Comparison of ENCODE assay signal across 11 cellular contexts in genomic region chr5:162593881-162594280, GRCh38.
A peak's percentile ranks its signal among the peaks of the same experiment; 100 is the strongest.
DNase-seq lines count a peak whose midpoint lies in the region; ATAC-seq, FAIRE-seq and TF ChIP-seq lines count a peak whose summit lies in the region.
"Had no signal": no experiment of that assay in that cellular context is flagged by ENCODE, and none has a peak within 500 bp of the region (broad histone marks: within the 10 kb centered on the region; RNA-seq: fewer than 3 reads in every experiment).

No MANE protein-coding gene starts in this region.

- no peak overlapping the region for H2AFZ ChIP-seq in HepG2 (ENCODE audit: low read length)

- peak; percentile 30 to 34 for TF ChIP-seq RAD21 in liver (IDR thresholded peaks at IDR 0.05)
- no peak for TF ChIP-seq RAD21 in HepG2 (CRISPR knock-in tag; IDR thresholded peaks at IDR 0.05)

- no peak for TF ChIP-seq POLR2A in HepG2 (IDR thresholded peaks at IDR 0.05; ENCODE audit: insufficient read depth in 1 of 2, low read depth in 2 of 2, low read length in 2 of 2)

- no peaks in the 10 kb centered on the region for H4K20me1 ChIP-seq in HepG2 (ENCODE audit: insufficient read depth, low read length)

- BruUV-seq in HepG2 (replicated peaks; lab: Mats Ljungman, UMichigan), result no TSS peak

- no peaks in the 10 kb centered on the region for H3K79me2 ChIP-seq in HepG2 (ENCODE audit: insufficient read depth, low read length)

- H3K9ac ChIP-seq in liver (ENCODE audit: low read depth in 1 of 2, low read length in 2 of 2), result no peak overlapping the region
- H3K9ac ChIP-seq in HepG2 (ENCODE audit: insufficient read depth, low read depth, low read length), result no peak overlapping the region

- WGBS in liver, result 85% methylated on average over 1 of the region's 1 CpG
- WGBS in HepG2 (ENCODE audit: low lambda C conversion rate), result 0% methylated on average over 1 of the region's 1 CpG

- H3K4me3 ChIP-seq in liver (ENCODE audit: low read depth in 1 of 3, low read length in 3 of 3) (no peak overlapping the region), HepG2 (replicated peaks in 1 of 3; ENCODE audit: insufficient read depth in 1 of 3, low read depth in 2 of 3, low read length in 3 of 3) (no peak overlapping the region), brain microvascular endothelial cell (ENCODE audit: low read depth, low read length) (no peak overlapping the region), upper lobe of right lung (no peak overlapping the region)

- intact Hi-C loops in HepG2 (cut with micrococcal nuclease; ENCODE audit: unreplicated experiment) (no loop called here), upper lobe of right lung (cut with DNase I) (no loop called here)

- H3K36me3 ChIP-seq in liver (ENCODE audit: control insufficient read depth in 4 of 4, insufficient read depth in 3 of 4, low read depth in 1 of 4, low read length in 3 of 4) (no peaks in the 10 kb centered on the region), HepG2 (replicated peaks in 1 of 2; ENCODE audit: control insufficient read depth in 1 of 2, insufficient read depth in 2 of 2, low read length in 2 of 2) (no peaks in the 10 kb centered on the region), brain microvascular endothelial cell (replicated peaks) (no peaks in the 10 kb centered on the region), upper lobe of right lung (no peaks in the 10 kb centered on the region)

- POLR2A ChIA-PET in HepG2 (lab: Yijun Ruan, JAX), result no interaction called here

- CTCF ChIA-PET in HepG2 (lab: Yijun Ruan, JAX; ENCODE audit: low intra/inter-chr PET ratio, low total read pairs), result no interaction called here

- TF ChIP-seq EP300 in HepG2 (IDR thresholded peaks at IDR 0.05; ENCODE audit: low read depth in 2 of 2, low read length in 2 of 2) (no peak), HepG2 (CRISPR knock-in tag; IDR thresholded peaks at IDR 0.05; ENCODE audit: borderline replicate concordance) (no peak)

- DNase-seq in HepG2 (ENCODE audit: low spot score), result no peak
- no peak for DNase-seq in brain microvascular endothelial cell
- no peak for DNase-seq in upper lobe of right lung
- DNase-seq in HTR-8/SVneo (ENCODE audit: insufficient read length, low spot score), result no peak
- DNase-seq in activated CD4-positive, alpha-beta T cell treated with anti-CD3 and anti-CD28 coated beads for 4 hours, result no peak
- no peak for DNase-seq in NK-92 (lab: John Stamatoyannopoulos, UW; ENCODE audit: unreplicated experiment)
- DNase-seq: activated T-cell treated with anti-CD3 and anti-CD28 coated beads, Interleukin-2, amount 50 U/mL, for 72 hours; effector memory CD8-positive, alpha-beta T cell; stimulated activated CD4-positive, alpha-beta T cell treated with anti-CD3 and anti-CD28 coated beads, Interleukin-2, amount 100 ng/mL, for 24 hours had no signal

- no peak overlapping the region for H3K4me2 ChIP-seq in HepG2 (ENCODE audit: low read depth, low read length)

- FAIRE-seq in HepG2 (lab: Jason Lieb, UNC) (no peak), HTR-8/SVneo (lab: Jason Lieb, UNC) (no peak)

- TF ChIP-seq CTCF in liver (IDR thresholded peaks at IDR 0.05; ENCODE audit: low read depth, low read length, missing input control) (peak; percentile 34), HepG2 (CRISPR knock-in tag; IDR thresholded peaks at IDR 0.05) (no peak), brain microvascular endothelial cell (IDR thresholded peaks at IDR 0.05; ENCODE audit: low read depth, low read length, missing control alignments) (peak; percentile 19), upper lobe of right lung (IDR thresholded peaks at IDR 0.05) (peak; percentile 24)

- in situ Hi-C loops in HepG2 (cut with HindIII; ENCODE audit: extremely low pct_ligation_motif_present, low pct_unique_long_range_greater_than_20kb) (no loop called here), brain microvascular endothelial cell (cut with HindIII; ENCODE audit: low pct_ligation_motif_present, low sequenced_read_pairs) (no loop called here)

- H3K4me1 ChIP-seq in liver (ENCODE audit: control insufficient read depth in 4 of 4, insufficient read depth in 4 of 4, low read length in 3 of 4) (no peaks in the 10 kb centered on the region), HepG2 (ENCODE audit: insufficient read depth, low read length) (no peaks in the 10 kb centered on the region), upper lobe of right lung (no peaks in the 10 kb centered on the region)

- ATAC-seq in HepG2 (no peak), HG03432 (IDR thresholded peaks at IDR 0.05; ENCODE audit: unreplicated experiment) (peak; percentile 77), upper lobe of right lung (no peak)
- ATAC-seq: activated T-cell treated with anti-CD3 and anti-CD28 coated beads, Interleukin-2, amount 50 U/mL, for 72 hours; effector memory CD8-positive, alpha-beta T cell had no signal

- H3K27ac ChIP-seq in liver (ENCODE audit: low read depth in 1 of 2, low read length in 2 of 2) (no peak overlapping the region), HepG2 (ENCODE audit: extremely low read length, insufficient read depth, low read length) (no peak overlapping the region), brain microvascular endothelial cell (no peak overlapping the region), upper lobe of right lung (no peak overlapping the region)

- H3K27me3 ChIP-seq in liver (ENCODE audit: control insufficient read depth in 4 of 4, insufficient read depth in 4 of 4, low read length in 3 of 4), result no peaks in the 10 kb centered on the region
- H3K27me3 ChIP-seq in HepG2 (ENCODE audit: control insufficient read depth in 1 of 2, insufficient read depth in 2 of 2, low read length in 2 of 2), result no peaks in the 10 kb centered on the region
- H3K27me3 ChIP-seq in brain microvascular endothelial cell (replicated peaks), result no peaks in the 10 kb centered on the region
- no peaks in the 10 kb centered on the region for H3K27me3 ChIP-seq in upper lobe of right lung

- H3K9me3 ChIP-seq in liver (ENCODE audit: control insufficient read depth in 4 of 4, low read length in 3 of 4) (peaks cover 0 to 7% (median 0%) of the 10 kb centered on the region in 4 donors), HepG2 (ENCODE audit: low read length) (peaks cover 84% of the 10 kb centered on the region), upper lobe of right lung (no peaks in the 10 kb centered on the region)

TF ChIP-seq in liver, 16 proteins besides CTCF, POLR2A, EP300 and RAD21 (continues in another document):
- TF ChIP-seq ATF3 (IDR thresholded peaks at IDR 0.05) (no peak), SP1 (IDR thresholded peaks at IDR 0.05) (no peak), FOXA1 (IDR thresholded peaks at IDR 0.05) (no peak)

TF ChIP-seq in HepG2, 621 proteins besides CTCF, POLR2A, EP300 and RAD21:
- TF ChIP-seq ZNF567 (CRISPR knock-in tag; IDR thresholded peaks at IDR 0.05; ENCODE audit: borderline replicate concordance) (no peak), HDAC6 (IDR thresholded peaks at IDR 0.05; ENCODE audit: low read depth, low read length) (no peak), FLYWCH1 (CRISPR knock-in tag; IDR thresholded peaks at IDR 0.05) (no peak), ZNF281 (CRISPR knock-in tag; IDR thresholded peaks at IDR 0.05; ENCODE audit: borderline replicate concordance) (no peak), HINFP (CRISPR knock-in tag; IDR thresholded peaks at IDR 0.05; ENCODE audit: low read depth) (no peak), ZNF224 (CRISPR knock-in tag; IDR thresholded peaks at IDR 0.05) (no peak), ZNF260 (CRISPR knock-in tag; IDR thresholded peaks at IDR 0.05; ENCODE audit: borderline replicate concordance, low read depth) (no peak), ZNF205 (CRISPR knock-in tag; IDR thresholded peaks at IDR 0.05) (no peak), ZNF18 (CRISPR knock-in tag; IDR thresholded peaks at IDR 0.05; ENCODE audit: insufficient replicate concordance) (no peak)
